Comparison of ENCODE assay signal across 30 cellular contexts in the genomic region with DNA sequence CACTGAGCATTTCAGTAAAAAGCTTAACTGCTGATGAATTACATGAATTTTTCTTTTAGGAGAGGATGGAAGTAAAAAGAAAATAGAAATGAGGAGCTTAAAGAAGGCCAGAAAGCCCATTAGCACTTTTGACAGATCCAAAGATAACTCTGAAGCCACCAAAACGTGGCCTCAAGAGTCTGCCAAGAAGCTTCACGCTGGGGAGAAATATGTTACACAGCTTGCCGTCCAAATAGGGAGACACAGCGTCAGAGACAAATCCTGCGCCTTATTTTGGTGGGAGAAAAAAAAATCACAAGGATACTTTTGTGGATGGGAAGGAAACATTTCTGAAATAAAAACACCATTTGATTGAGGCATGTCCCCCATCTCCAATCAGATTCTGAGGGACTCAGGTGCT.
"Had no signal": no experiment of that assay in that cellular context is flagged by ENCODE, and none has a peak within 500 bp of the region (broad histone marks: within the 10 kb centered on the region; RNA-seq: fewer than 3 reads in every experiment).

No MANE protein-coding gene starts in this region.

- ATAC-seq: activated CD4-positive, CD25-positive, alpha-beta regulatory T cell treated with anti-CD3 and anti-CD28 coated beads, Interleukin-2, amount 50 U/mL, for 24 hours; activated T-cell treated with anti-CD3 and anti-CD28 coated beads, Interleukin-2, amount 50 U/mL, for 4 hours; activated T-helper 17 cell treated with anti-CD3 and anti-CD28 coated beads, Interleukin-2, amount 50 U/mL, for 72 hours; effector memory CD8-positive, alpha-beta T cell; foreskin keratinocyte; gastrocnemius medialis; heart left ventricle; T-cell had no signal

- H3K27ac Mint-ChIP-seq: activated B cell treated with CpG ODN at 0.5 μM for 24 hours; activated CD4-positive, alpha-beta memory T cell treated with anti-CD3 and anti-CD28 coated beads, Interleukin-2, amount 10 ng/mL, durations not matched to agents 7 days and 5 days; activated CD4-positive, alpha-beta T cell treated with anti-CD3 and anti-CD28 coated beads, Interleukin-2, amount 10 ng/mL, durations not matched to agents 7 days and 5 days; activated T-helper 17 cell treated with anti-CD3 and anti-CD28 coated beads, Interleukin-2, amount 50 U/mL, for 72 hours; effector memory CD8-positive, alpha-beta T cell; T-cell; T-helper 1 cell treated with Interleukin-12 subunit alpha and Interleukin-12 subunit beta and Interleukin-4 antibody, amounts not matched to agents 30 μg/mL and 1 μg/mL, for 36 hours had no signal

- H3K4me1 Mint-ChIP-seq: activated naive CD8-positive, alpha-beta T cell treated with anti-CD3 and anti-CD28 coated beads for 36 hours; activated T-helper 17 cell treated with anti-CD3 and anti-CD28 coated beads, Interleukin-2, amount 50 U/mL, for 72 hours had no signal

- H3K4me3 Mint-ChIP-seq: activated B cell treated with CpG ODN at 0.5 μM for 24 hours; activated CD4-positive, alpha-beta memory T cell treated with anti-CD3 and anti-CD28 coated beads, Interleukin-2, amount 10 ng/mL, durations not matched to agents 7 days and 5 days; activated CD4-positive, alpha-beta T cell treated with anti-CD3 and anti-CD28 coated beads, Interleukin-2, amount 10 ng/mL, durations not matched to agents 7 days and 5 days; activated naive CD8-positive, alpha-beta T cell treated with anti-CD3 and anti-CD28 coated beads for 36 hours; activated T-cell treated with anti-CD3 and anti-CD28 coated beads, Interleukin-2, amount 50 U/mL, for 4 hours; activated T-helper 17 cell treated with anti-CD3 and anti-CD28 coated beads, Interleukin-2, amount 50 U/mL, for 72 hours; effector memory CD8-positive, alpha-beta T cell; T-cell; T-helper 1 cell treated with Interleukin-12 subunit alpha and Interleukin-12 subunit beta and Interleukin-4 antibody, amounts not matched to agents 30 μg/mL and 1 μg/mL, for 36 hours had no signal

- H3K9me3 Mint-ChIP-seq: activated B cell treated with CpG ODN at 0.5 μM for 24 hours; activated CD4-positive, alpha-beta memory T cell treated with anti-CD3 and anti-CD28 coated beads, Interleukin-2, amount 10 ng/mL, durations not matched to agents 7 days and 5 days; activated CD4-positive, alpha-beta T cell treated with anti-CD3 and anti-CD28 coated beads, Interleukin-2, amount 10 ng/mL, durations not matched to agents 7 days and 5 days; activated naive CD8-positive, alpha-beta T cell treated with anti-CD3 and anti-CD28 coated beads for 36 hours; activated T-cell treated with anti-CD3 and anti-CD28 coated beads, Interleukin-2, amount 50 U/mL, for 4 hours; activated T-helper 17 cell treated with anti-CD3 and anti-CD28 coated beads, Interleukin-2, amount 50 U/mL, for 72 hours; effector memory CD8-positive, alpha-beta T cell; T-cell; T-helper 1 cell treated with Interleukin-12 subunit alpha and Interleukin-12 subunit beta and Interleukin-4 antibody, amounts not matched to agents 30 μg/mL and 1 μg/mL, for 36 hours had no signal

- DNase-seq: activated B cell treated with CpG ODN at 0.5 μM for 24 hours; activated CD4-positive, alpha-beta memory T cell treated with anti-CD3 and anti-CD28 coated beads, Interleukin-2, amount 10 ng/mL, durations not matched to agents 7 days and 5 days; activated CD4-positive, alpha-beta T cell treated with anti-CD3 and anti-CD28 coated beads, Interleukin-2, amount 10 ng/mL, durations not matched to agents 7 days and 5 days; activated CD4-positive, alpha-beta T cell treated with anti-CD3 and anti-CD28 coated beads, Interleukin-2, amount 50 U/mL, for 4 hours; activated CD8-positive, alpha-beta memory T cell treated with anti-CD3 and anti-CD28 coated beads, Interleukin-2, amount 50 U/mL, for 48 hours; activated effector memory CD4-positive, alpha-beta T cell treated with Interleukin-2 at 50 U/mL for 16 hours; activated gamma-delta T cell treated with Interleukin-2 at 50 U/mL for 16 hours; activated naive CD4-positive, alpha-beta T cell treated with anti-CD3 and anti-CD28 coated beads, Interleukin-2, amount 50 U/mL, for 16 hours; activated naive CD4-positive, alpha-beta T cell treated with Interleukin-2 at 50 U/mL for 16 hours; activated naive CD8-positive, alpha-beta T cell treated with anti-CD3 and anti-CD28 coated beads for 36 hours; activated T-cell treated with anti-CD3 and anti-CD28 coated beads for 4 hours; activated T-cell treated with anti-CD3 and anti-CD28 coated beads, Interleukin-2, amount 50 U/mL, for 4 hours; central memory CD4-positive, alpha-beta T cell; cortex of kidney; dermis blood vessel endothelial cell; effector CD4-positive, alpha-beta T cell; effector memory CD8-positive, alpha-beta T cell; erythroblast; foreskin keratinocyte; gastrocnemius medialis; glutamatergic neuron; heart left ventricle; SW 1271; T-cell; T1000; WERI-Rb-1 had no signal

- H3K27me3 Mint-ChIP-seq: activated B cell treated with CpG ODN at 0.5 μM for 24 hours; activated CD4-positive, alpha-beta memory T cell treated with anti-CD3 and anti-CD28 coated beads, Interleukin-2, amount 10 ng/mL, durations not matched to agents 7 days and 5 days; activated CD4-positive, alpha-beta T cell treated with anti-CD3 and anti-CD28 coated beads, Interleukin-2, amount 10 ng/mL, durations not matched to agents 7 days and 5 days; activated naive CD8-positive, alpha-beta T cell treated with anti-CD3 and anti-CD28 coated beads for 36 hours; activated T-helper 17 cell treated with anti-CD3 and anti-CD28 coated beads, Interleukin-2, amount 50 U/mL, for 72 hours; brain; effector memory CD8-positive, alpha-beta T cell; T-cell had no signal
